ENCODE assay signal across 18 cellular contexts in genomic region chr5:142032747-142033631, GRCh38. TPM values are rescaled to one million over a fixed set of nuclear protein-coding genes. Genes with fewer than 3 reads are reported as not detected.
A peak's percentile ranks its signal among the peaks of the same experiment; 100 is the strongest.
DNase-seq lines count a peak whose midpoint lies in the region; ATAC-seq and TF ChIP-seq lines count a peak whose summit lies in the region.
"Had no signal": no experiment of that assay in that cellular context is flagged by ENCODE, and none has a peak within 500 bp of the region (broad histone marks: within the 10 kb centered on the region; RNA-seq: fewer than 3 reads in every experiment).

No MANE protein-coding gene starts in this region.

- no peaks in the 10 kb centered on the region for H3F3A ChIP-seq in SK-N-SH (replicated peaks; ENCODE audit: insufficient read depth)

- H3K27me3 ChIP-seq in IMR-90 (ENCODE audit: control insufficient read depth, insufficient read depth, low read length): peaks cover 23% of the 10 kb centered on the region
- no peaks in the 10 kb centered on the region for H3K27me3 ChIP-seq in esophagus muscularis mucosa
- H3K27me3 ChIP-seq in SK-N-SH (ENCODE audit: insufficient read depth): no peaks in the 10 kb centered on the region
- H3K27me3 ChIP-seq: BLaER1, neural progenitor cell, tibial nerve had no signal

- no peak overlapping the region for H4K91ac ChIP-seq in IMR-90 (ENCODE audit: insufficient read depth, low read depth, low read length)

- no peaks in the 10 kb centered on the region for H3K79me2 ChIP-seq in SK-N-SH (ENCODE audit: insufficient read depth)

- no peak overlapping the region for H2BK15ac ChIP-seq in IMR-90 (ENCODE audit: low read depth, low read length)

- no peaks in the 10 kb centered on the region for H3K9me1 ChIP-seq in IMR-90 (ENCODE audit: insufficient read depth, low read length)

- no peak overlapping the region for H4K8ac ChIP-seq in IMR-90 (ENCODE audit: low read depth in 2 of 2, low read length in 2 of 2)

- no peak overlapping the region for H3K4ac ChIP-seq in IMR-90 (ENCODE audit: low read depth, low read length)

- ATAC-seq in IMR-90 (ENCODE audit: low read depth): peak; percentile 71
- no peak for ATAC-seq in GM19351 (IDR thresholded peaks at IDR 0.05; ENCODE audit: unreplicated experiment)
- ATAC-seq in GM18868 (IDR thresholded peaks at IDR 0.05; ENCODE audit: unreplicated experiment): no peak
- ATAC-seq: Panc1; stimulated activated naive B cell treated with anti-CD40 and anti-IgM and Interleukin-4, amounts not matched to agents 10 μg/mL and 1 μg/mL and 100 μg/mL, for 72 hours had no signal

- TF ChIP-seq EP300 in esophagus muscularis mucosa (IDR thresholded peaks at IDR 0.05) (no peak), SK-N-SH (IDR thresholded peaks at IDR 0.05; ENCODE audit: borderline replicate concordance in 1 of 2, low read depth in 1 of 2, low read length in 1 of 2) (no peak)

- no peaks in the 10 kb centered on the region for H4K20me1 ChIP-seq in IMR-90 (ENCODE audit: insufficient read depth, low read length)
- no peaks in the 10 kb centered on the region for H4K20me1 ChIP-seq in SK-N-SH (ENCODE audit: insufficient read depth)
- H4K20me1 ChIP-seq: BLaER1 had no signal

- H2BK5ac ChIP-seq in IMR-90 (ENCODE audit: low read depth, low read length, poor library complexity, severe bottlenecking): no peak overlapping the region

- TF ChIP-seq RAD21 in IMR-90 (IDR thresholded peaks at IDR 0.05; ENCODE audit: low read length) (no peak), SK-N-SH (IDR thresholded peaks at IDR 0.05; ENCODE audit: low read length) (no peak)

- POLR2A ChIA-PET in IMR-90 (lab: Charles Lee; ENCODE audit: unreplicated experiment) (no interaction called here), SK-N-SH (lab: Yijun Ruan, JAX) (no interaction called here)

- WGBS in IMR-90 (ENCODE audit: extremely low coverage in 2 of 2, insufficient read length in 1 of 2), 2 experiments: 52% methylated on average over 5 of the region's 19 CpGs; no CpG with 5 or more reads in 1 of the 2 experiments
- WGBS in esophagus muscularis mucosa: 74% methylated on average over 19 of the region's 19 CpGs
- WGBS in SK-N-SH (ENCODE audit: low lambda C conversion rate): 75% methylated on average over 19 of the region's 19 CpGs

- H3K36me3 ChIP-seq in IMR-90 (ENCODE audit: control insufficient read depth, insufficient read depth, low read length) (no peaks in the 10 kb centered on the region), esophagus muscularis mucosa (no peaks in the 10 kb centered on the region), SK-N-SH (replicated peaks in 1 of 2; ENCODE audit: control insufficient read depth in 1 of 2, insufficient read depth in 2 of 2, low read length in 1 of 2) (no peaks in the 10 kb centered on the region)
- H3K36me3 ChIP-seq: BLaER1, neural progenitor cell, tibial nerve had no signal

- no peak overlapping the region for H3K14ac ChIP-seq in IMR-90 (replicated peaks; ENCODE audit: low read depth, low read length)

- no peak overlapping the region for H2AK5ac ChIP-seq in IMR-90 (ENCODE audit: low read depth, low read length)

- H3K4me1 ChIP-seq in IMR-90 (ENCODE audit: control insufficient read depth, insufficient read depth, low read length) (no peaks in the 10 kb centered on the region), esophagus muscularis mucosa (no peaks in the 10 kb centered on the region), SK-N-SH (ENCODE audit: control insufficient read depth in 1 of 2, insufficient read depth in 2 of 2, low read depth in 1 of 2, low read length in 1 of 2) (peaks cover 0 to 2% of the 10 kb centered on the region in 2 experiments; a peak in 1 of 4 replicates)
- H3K4me1 ChIP-seq: BLaER1, neural progenitor cell, tibial nerve had no signal

- no peak overlapping the region for H3K18ac ChIP-seq in IMR-90 (ENCODE audit: low read depth, low read length)

- DNase-seq in NCI-H187 (lab: John Stamatoyannopoulos, UW) (peak; percentile 21 to 32), NCI-H187 treated with DMSO at 0.1 percent for 48 hours (lab: John Stamatoyannopoulos, UW) (no peak), IMR-90 (no peak), NCI-H774 (lab: John Stamatoyannopoulos, UW) (peak; percentile 11), esophagus muscularis mucosa (ENCODE audit: extremely low spot score) (peak; percentile 64), SK-N-SH (no peak)
- DNase-seq: activated CD4-positive, alpha-beta T cell treated with anti-CD3 and anti-CD28 coated beads, Interleukin-2, amount 50 U/mL, for 1 hour; activated naive CD4-positive, alpha-beta T cell treated with Interleukin-2 at 50 U/mL for 16 hours; activated T-cell treated with anti-CD3 and anti-CD28 coated beads for 4 hours; NCI-H526; stimulated activated naive B cell treated with anti-CD40 and anti-IgM and Interleukin-4, amounts not matched to agents 10 μg/mL and 1 μg/mL and 100 μg/mL, for 72 hours had no signal

- dilution Hi-C loops in IMR-90 (cut with HindIII; ENCODE audit: low sequenced_read_pairs, unreplicated experiment): no loop called here

- H3K9ac ChIP-seq in IMR-90 (ENCODE audit: low read depth, low read length) (no peak overlapping the region), SK-N-SH (no peak overlapping the region)
- H3K9ac ChIP-seq: BLaER1, neural progenitor cell had no signal

- no peaks in the 10 kb centered on the region for H3K9me2 ChIP-seq in SK-N-SH

- H3K9me3 ChIP-seq in IMR-90 (ENCODE audit: control insufficient read depth, insufficient read depth, low read length) (no peaks in the 10 kb centered on the region), esophagus muscularis mucosa (no peaks in the 10 kb centered on the region), SK-N-SH (no peaks in the 10 kb centered on the region)
- H3K9me3 ChIP-seq: BLaER1, tibial nerve had no signal

- H2BK120ac ChIP-seq in IMR-90 (ENCODE audit: low read depth, low read length): no peak overlapping the region

- H3K4me3 ChIP-seq in IMR-90 (ENCODE audit: insufficient read depth, low read depth, low read length) (no peak overlapping the region), esophagus muscularis mucosa (no peak overlapping the region), SK-N-SH (ENCODE audit: low read depth in 2 of 2, low read length in 1 of 2) (no peak overlapping the region)
- H3K4me3 ChIP-seq: BLaER1, coronary artery, neural progenitor cell, tibial nerve had no signal

- in situ Hi-C loops in IMR-90 (cut with MboI; ENCODE audit: low sequenced_read_pairs): no loop called here

- no peak overlapping the region for H3K56ac ChIP-seq in IMR-90 (ENCODE audit: extremely low read depth, insufficient read depth, low read length)

- peak overlapping the region; percentile 37 for H2AK9ac ChIP-seq in IMR-90 (replicated peaks; ENCODE audit: low read depth, low read length, poor library complexity)

- intact Hi-C loops in IMR-90 (cut with micrococcal nuclease) (no loop called here), esophagus muscularis mucosa (cut with DNase I) (no loop called here)

- H3K79me1 ChIP-seq in IMR-90 (ENCODE audit: low read depth in 1 of 2, low read length in 2 of 2): no peaks in the 10 kb centered on the region

- no TSS peak for BruUV-seq in IMR-90 (replicated peaks; lab: Mats Ljungman, UMichigan)

- TF ChIP-seq CTCF in IMR-90 (conservative IDR thresholded peaks at IDR 0.05; ENCODE audit: low read depth, low read length): no peak
- TF ChIP-seq CTCF in esophagus muscularis mucosa (IDR thresholded peaks at IDR 0.05): no peak
- no peak for TF ChIP-seq CTCF in SK-N-SH (IDR thresholded peaks at IDR 0.05)

- H2AFZ ChIP-seq in IMR-90 (replicated peaks; ENCODE audit: low read length, poor library complexity) (no peak overlapping the region), SK-N-SH (ENCODE audit: low read depth) (no peak overlapping the region)
- H2AFZ ChIP-seq: neural progenitor cell had no signal

- H3K23ac ChIP-seq in IMR-90 (ENCODE audit: low read depth, low read length): no peak overlapping the region

- H4K5ac ChIP-seq in IMR-90 (ENCODE audit: low read depth, low read length): no peak overlapping the region

- CTCF ChIA-PET in IMR-90 (lab: Yijun Ruan, JAX): no interaction called here
- CTCF ChIA-PET in SK-N-SH (lab: Yijun Ruan, JAX): interaction anchor here (0.6 to 1.5 kb wide), 4 partner anchors 18 to 112 kb away, joined by 3 to 6 read pairs (median 4); partner anchors contain the start of gene GNPDA1

- no peak overlapping the region for H2BK20ac ChIP-seq in IMR-90 (ENCODE audit: low read depth, low read length)

- H3K27ac ChIP-seq in IMR-90 (ENCODE audit: insufficient read depth, low read length) (no peak overlapping the region), esophagus muscularis mucosa (replicated peaks in 1 of 4) (no peak overlapping the region), SK-N-SH (ENCODE audit: low read depth in 2 of 2, low read length in 1 of 2) (no peak overlapping the region)
- H3K27ac ChIP-seq: BLaER1, coronary artery, neural progenitor cell, tibial nerve had no signal

- H3K4me2 ChIP-seq in IMR-90 (ENCODE audit: low read depth, low read length): no peak overlapping the region
- no peak overlapping the region for H3K4me2 ChIP-seq in SK-N-SH
- H3K4me2 ChIP-seq: BLaER1, neural progenitor cell had no signal

- no peak for TF ChIP-seq POLR2A in IMR-90 (IDR thresholded peaks at IDR 0.05; ENCODE audit: low read depth, low read length)
- TF ChIP-seq POLR2A in esophagus muscularis mucosa (IDR thresholded peaks at IDR 0.05; ENCODE audit: low read depth): no peak

TF ChIP-seq in IMR-90, 13 proteins besides CTCF, POLR2A, EP300 and RAD21 (continues in another document):
- no peak for TF ChIP-seq RCOR1 (IDR thresholded peaks at IDR 0.05; ENCODE audit: insufficient replicate concordance, low read length)
- no peak for TF ChIP-seq NFE2L2 (IDR thresholded peaks at IDR 0.05; ENCODE audit: low read depth, low read length)

TF ChIP-seq in SK-N-SH, 30 proteins besides CTCF, POLR2A, EP300 and RAD21 (continues in another document):
- TF ChIP-seq MXI1 (IDR thresholded peaks at IDR 0.05; ENCODE audit: low read depth, low read length) (no peak), NFIC (IDR thresholded peaks at IDR 0.05; ENCODE audit: borderline replicate concordance) (no peak), TAF1 (IDR thresholded peaks at IDR 0.05; ENCODE audit: borderline replicate concordance, low read depth, low read length) (no peak), GABPA (IDR thresholded peaks at IDR 0.05; ENCODE audit: low read depth) (no peak), MEF2A (IDR thresholded peaks at IDR 0.05; ENCODE audit: borderline replicate concordance, low read depth) (no peak), POLR2AphosphoS5 (IDR thresholded peaks at IDR 0.05; ENCODE audit: low read depth, low read length) (no peak)

RNA-seq across cellular contexts. Expression of gene GNPDA1, which starts 20.2 kb away (rescaled TPM):
- total RNA-seq in IMR-90 (2012; rRNA removed): 50.5 and 60.6 TPM in 2 replicates
- polyA plus RNA-seq in IMR-90 (2012; rRNA removed): 19.6 and 23.1 TPM in 2 replicates
- 11.2 and 22.3 TPM in 2 replicates for polyA plus RNA-seq in IMR-90 (2012; cell fraction: cytosol; rRNA removed)
- polyA plus RNA-seq in IMR-90 (2012; cell fraction: nucleus; rRNA removed; ENCODE audit: low replicate concordance): 17.9 and 21.4 TPM in 2 replicates
- total RNA-seq in esophagus muscularis mucosa: 10 to 100 TPM; 19.5 to 52.4 (median 35.4) TPM
- 23.9 and 27.4 TPM in 2 replicates for polyA plus RNA-seq in SK-N-SH (2012; rRNA removed)
- 39.1 and 47.9 TPM in 2 replicates for polyA plus RNA-seq in SK-N-SH (2012; cell fraction: cytosol; rRNA removed)
- polyA plus RNA-seq in SK-N-SH (2012; cell fraction: nucleus; rRNA removed): 41.6 and 42.9 TPM in 2 replicates

Comparison
In these comparisons a context has a peak if more than half of its experiments do, and no peak if none do; other contexts are left out.
1. DNase-seq: peak in NCI-H187 (2 of 2), NCI-H774 (single experiment) and esophagus muscularis mucosa (single experiment); none in NCI-H187 treated with DMSO at 0.1 percent for 48 hours (single experiment), IMR-90 (single experiment) and SK-N-SH (single experiment).